8 cellular contexts compared by ENCODE assay signal in genomic region chr5:148826082-148826971, GRCh38.
A peak's percentile ranks its signal among the peaks of the same experiment; 100 is the strongest.
DNase-seq lines count a peak whose midpoint lies in the region; ATAC-seq lines count a peak whose summit lies in the region.

Gene ADRB2, plus strand, starts transcription at chr5:148826611. Its CDS starts 221 bp downstream, at chr5:148826832.

- DNase-seq in NCI-H2029 (lab: John Stamatoyannopoulos, UW) (peak; percentile 83), islet precursor cell (peak; percentile 99), COLO668 (lab: John Stamatoyannopoulos, UW; ENCODE audit: unreplicated experiment) (no peak)
- peak; percentile 65 for DNase-seq in activated CD4-positive, CD25-positive, alpha-beta regulatory T cell treated with anti-CD3 and anti-CD28 coated beads, Interleukin-2, amount 50 U/mL, for 16 hours (ENCODE audit: low read depth, low spot score)
- peak; percentile 87 for DNase-seq in central memory CD4-positive, alpha-beta T cell
- DNase-seq in stimulated activated CD4-positive, alpha-beta T cell treated with anti-CD3 and anti-CD28 coated beads, Interleukin-12 subunit alpha, Interleukin-12 subunit beta, amount 100 ng/mL, for 4 hours: peak; percentile 78

- ATAC-seq in GM18502 (IDR thresholded peaks at IDR 0.05; ENCODE audit: poor library complexity, unreplicated experiment) (peak; percentile 96), HG02870 (IDR thresholded peaks at IDR 0.05; ENCODE audit: unreplicated experiment) (peak; percentile 99)
